In the genomic region with DNA sequence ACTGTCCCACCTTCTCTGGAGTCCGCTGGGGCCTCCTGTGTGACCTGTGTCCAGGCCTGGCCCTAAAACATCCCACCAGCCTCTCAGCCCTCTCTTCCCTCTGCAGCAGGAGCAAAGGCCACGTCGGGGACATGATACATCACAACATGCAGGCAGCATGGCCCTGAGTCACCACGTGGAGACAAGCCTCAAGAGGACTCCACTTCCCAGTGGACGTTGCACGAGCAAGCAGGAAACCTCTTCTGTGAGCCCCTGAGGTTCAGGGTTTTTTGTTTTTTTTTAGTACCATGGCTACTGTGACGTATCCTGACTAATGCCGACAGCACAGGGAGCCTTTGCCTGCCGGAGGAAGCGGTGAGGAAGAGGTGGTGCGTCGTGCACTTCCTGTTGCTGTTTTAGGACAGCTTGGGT, we compare ENCODE assay signal across 8 cellular contexts.
DNase-seq lines count a peak whose midpoint lies in the region; ATAC-seq, FAIRE-seq and TF ChIP-seq lines count a peak whose summit lies in the region.

No MANE protein-coding gene starts in this region.

- H3K27me3 ChIP-seq in GM12878 (replicated peaks in 1 of 2; ENCODE audit: control insufficient read depth in 2 of 2, insufficient read depth in 2 of 2, low read length in 1 of 2) (no peaks in the 10 kb centered on the region), breast epithelium (peaks cover 0 to 9% of the 10 kb centered on the region in 2 donors), prostate gland (replicated peaks; ENCODE audit: insufficient read depth) (peaks cover 2% of the 10 kb centered on the region)

- no TSS peak for BruUV-seq in GM12878 (replicated peaks; lab: Mats Ljungman, UMichigan)
- BruUV-seq in MCF 10A (replicated peaks; lab: Mats Ljungman, UMichigan) = no TSS peak

- H4K20me1 ChIP-seq in GM12878 (ENCODE audit: control insufficient read depth, insufficient read depth) = no peaks in the 10 kb centered on the region

- H3K79me2 ChIP-seq in GM12878 (ENCODE audit: control insufficient read depth, insufficient read depth, low read length) = no peaks in the 10 kb centered on the region

- H3K27ac Mint-ChIP-seq in MCF 10A (ENCODE audit: low read depth, unreplicated experiment) = no peak overlapping the region

- DNase-seq in ELR (ENCODE audit: low read depth) (peak; percentile 49), T-helper 9 cell (peak; percentile 61), GM12878 (ENCODE audit: low read depth, low spot score) (no peak), breast epithelium (ENCODE audit: low spot score in 2 of 2) (no peak), MCF 10A (ENCODE audit: unreplicated experiment) (no peak), NCI-H2171 treated with DMSO at 0.1 percent for 48 hours (lab: John Stamatoyannopoulos, UW) (no peak), prostate gland (ENCODE audit: low spot score) (no peak)
- peak; percentile 15 to 38 for DNase-seq in stimulated activated CD4-positive, alpha-beta T cell treated with anti-CD3 and anti-CD28 coated beads, Interleukin-12 subunit alpha, Interleukin-12 subunit beta, amount 100 ng/mL, for 24 hours (ENCODE audit: low read depth in 2 of 2)

- ATAC-seq in GM12878 = 0 out of 3 replicates have a peak, but pooled peaks have one; percentile 16

- no peak overlapping the region for H3K27ac ChIP-seq in GM12878 (ENCODE audit: control insufficient read depth, insufficient read depth)
- peak overlapping the region in 1 of 2 donors; percentile 52 for H3K27ac ChIP-seq in breast epithelium
- H3K27ac ChIP-seq in prostate gland = no peak overlapping the region

- TF ChIP-seq CTCF in GM12878 (IDR thresholded peaks at IDR 0.05 in 2 of 3, conservative IDR thresholded peaks at IDR 0.05 in 1 of 3; ENCODE audit: control insufficient read depth in 2 of 3, extremely low read depth in 1 of 3, insufficient read depth in 1 of 3, low read depth in 3 of 3, low read length in 3 of 3) (no peak), breast epithelium (IDR thresholded peaks at IDR 0.05) (no peak), MCF 10A (IDR thresholded peaks at IDR 0.05; ENCODE audit: unreplicated experiment) (no peak), prostate gland (IDR thresholded peaks at IDR 0.05) (no peak)

- H3K4me2 ChIP-seq in GM12878 (ENCODE audit: control insufficient read depth, insufficient read depth) = no peak overlapping the region

- no peak for TF ChIP-seq POLR2A in GM12878 (IDR thresholded peaks at IDR 0.05; ENCODE audit: low read depth, low read length)
- no peak for TF ChIP-seq POLR2A in breast epithelium (IDR thresholded peaks at IDR 0.05)
- no peak for TF ChIP-seq POLR2A in prostate gland (IDR thresholded peaks at IDR 0.05)

- no peak for TF ChIP-seq EP300 in GM12878 (IDR thresholded peaks at IDR 0.05; ENCODE audit: borderline replicate concordance in 1 of 2, control insufficient read depth in 1 of 2, low read depth in 2 of 2, low read length in 2 of 2)

- no peaks in the 10 kb centered on the region for H3K9me3 Mint-ChIP-seq in MCF 10A (ENCODE audit: unreplicated experiment)

- H3K4me1 ChIP-seq in GM12878 (ENCODE audit: control insufficient read depth, insufficient read depth, low read length) (no peaks in the 10 kb centered on the region), breast epithelium (no peaks in the 10 kb centered on the region), prostate gland (replicated peaks) (no peaks in the 10 kb centered on the region)

- RAD21 ChIA-PET in GM12878 (lab: Charles Lee; ENCODE audit: unreplicated experiment) = no interaction called here

- H3K9me3 ChIP-seq in GM12878 (replicated peaks; ENCODE audit: control insufficient read depth, insufficient read depth, low read length) (no peaks in the 10 kb centered on the region; the same call in 2 of the 3 replicates), breast epithelium (no peaks in the 10 kb centered on the region), prostate gland (no peaks in the 10 kb centered on the region)

- no peak for FAIRE-seq in GM12878 (lab: Jason Lieb, UNC)

- H3K27me3 Mint-ChIP-seq in MCF 10A (ENCODE audit: insufficient read depth, unreplicated experiment) = peaks cover 32% of the 10 kb centered on the region

- H3K9ac ChIP-seq in GM12878 (ENCODE audit: control insufficient read depth, insufficient read depth, low read length) = no peak overlapping the region

- H2AFZ ChIP-seq in GM12878 (ENCODE audit: control insufficient read depth, low read depth, low read length) = peak overlapping the region; percentile 21; the same call in 1 of the 2 replicates

- H3K4me3 ChIP-seq in GM12878 (no peak overlapping the region), breast epithelium (peak overlapping the region in 1 of 3 donors; percentile 19), prostate gland (no peak overlapping the region)

- in situ Hi-C loops in GM12878 (cut with MboI) = no loop called here

- no peaks in the 10 kb centered on the region for H3K36me3 Mint-ChIP-seq in MCF 10A (ENCODE audit: insufficient read depth, unreplicated experiment)

- H3K4me3 Mint-ChIP-seq in MCF 10A (ENCODE audit: unreplicated experiment) = no peak overlapping the region

- intact Hi-C loops in GM12878 (cut with micrococcal nuclease; ENCODE audit: unreplicated experiment) (no loop called here), breast epithelium (cut with DNase I; ENCODE audit: low total_unique reads) (no loop called here), MCF 10A (cut with micrococcal nuclease) (no loop called here), prostate gland (cut with DNase I) (no loop called here)

- CTCF ChIA-PET in GM12878 (lab: Yijun Ruan, JAX) = no interaction called here
- CTCF ChIA-PET in MCF 10A (lab: Yijun Ruan, JAX) = no interaction called here

- H3K4me1 Mint-ChIP-seq in MCF 10A (ENCODE audit: insufficient read depth, unreplicated experiment) = peaks cover 6% of the 10 kb centered on the region

- H3K36me3 ChIP-seq in GM12878 (ENCODE audit: control insufficient read depth in 2 of 2, insufficient read depth in 2 of 2, low read length in 1 of 2) (no peaks in the 10 kb centered on the region), breast epithelium (no peaks in the 10 kb centered on the region), prostate gland (no peaks in the 10 kb centered on the region)

- SMC1A ChIA-PET in GM12878 (lab: Charles Lee; ENCODE audit: uncharacterized antibody, unreplicated experiment) = no interaction called here

- 10% methylated on average over 12 of the region's 12 CpGs for WGBS in GM12878 (ENCODE audit: insufficient coverage, insufficient replicate concordance, low lambda C conversion rate, missing lambda C conversion rate)
- 65% methylated on average over 12 of the region's 12 CpGs for whole genome bisulfite sequencing in prostate gland

- no peak for TF ChIP-seq RAD21 in GM12878 (IDR thresholded peaks at IDR 0.05; ENCODE audit: insufficient read depth, low read depth, low read length)

- POLR2A ChIA-PET in GM12878 (lab: Charles Lee) (no interaction called here), MCF 10A (lab: Yijun Ruan, JAX) (no interaction called here)

TF ChIP-seq in GM12878, 131 proteins besides CTCF, POLR2A, EP300 and RAD21:
- TF ChIP-seq, protein P1, sequence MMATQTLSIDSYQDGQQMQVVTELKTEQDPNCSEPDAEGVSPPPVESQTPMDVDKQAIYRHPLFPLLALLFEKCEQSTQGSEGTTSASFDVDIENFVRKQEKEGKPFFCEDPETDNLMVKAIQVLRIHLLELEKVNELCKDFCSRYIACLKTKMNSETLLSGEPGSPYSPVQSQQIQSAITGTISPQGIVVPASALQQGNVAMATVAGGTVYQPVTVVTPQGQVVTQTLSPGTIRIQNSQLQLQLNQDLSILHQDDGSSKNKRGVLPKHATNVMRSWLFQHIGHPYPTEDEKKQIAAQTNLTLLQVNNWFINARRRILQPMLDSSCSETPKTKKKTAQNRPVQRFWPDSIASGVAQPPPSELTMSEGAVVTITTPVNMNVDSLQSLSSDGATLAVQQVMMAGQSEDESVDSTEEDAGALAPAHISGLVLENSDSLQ (IDR thresholded peaks at IDR 0.05) = no peak
- TF ChIP-seq BRCA1 (IDR thresholded peaks at IDR 0.05; ENCODE audit: low read depth, low read length) = no peak
- no peak for TF ChIP-seq NR2F1 (conservative IDR thresholded peaks at IDR 0.05)

Comparison
In these comparisons a context has a peak if more than half of its experiments do, and no peak if none do; other contexts are left out.
1. DNase-seq: peak in ELR (single experiment), T-helper 9 cell (single experiment) and stimulated activated CD4-positive, alpha-beta T cell treated with anti-CD3 and anti-CD28 coated beads, Interleukin-12 subunit alpha, Interleukin-12 subunit beta, amount 100 ng/mL, for 24 hours (2 of 2); none in GM12878 (single experiment), breast epithelium (0 of 2), MCF 10A (single experiment), NCI-H2171 treated with DMSO at 0.1 percent for 48 hours (single experiment) and prostate gland (single experiment).